Comparison of ENCODE assay signal across 1 cellular context in genomic region chr18:36638224-36638623, GRCh38.
A peak's percentile ranks its signal among the peaks of the same experiment; 100 is the strongest.
TF ChIP-seq lines count a peak whose summit lies in the region.

No MANE protein-coding gene starts in this region.

TF ChIP-seq in GM12878, 131 proteins besides CTCF, POLR2A, EP300 and RAD21 (continued from another document and continues in another):
- TF ChIP-seq CEBPZ (IDR thresholded peaks at IDR 0.05; ENCODE audit: low read depth, low read length) (no peak), MYC (IDR thresholded peaks at IDR 0.05; ENCODE audit: insufficient read depth, insufficient read length, insufficient replicate concordance, low read length, severe bottlenecking) (no peak), STAT1 (conservative IDR thresholded peaks at IDR 0.05) (no peak), ZNF274 (IDR thresholded peaks at IDR 0.05; ENCODE audit: insufficient read depth, insufficient read length) (no peak), ATF3 (IDR thresholded peaks at IDR 0.05; ENCODE audit: borderline replicate concordance, extremely low read depth, low read depth, low read length) (no peak), ZBTB33 (IDR thresholded peaks at IDR 0.05) (no peak), SPI1 (IDR thresholded peaks at IDR 0.05; ENCODE audit: borderline replicate concordance, insufficient read depth, low read depth, low read length) (no peak), RELB (IDR thresholded peaks at IDR 0.05; ENCODE audit: low read depth) (no peak), JUNB (IDR thresholded peaks at IDR 0.05) (peak; percentile 88), BACH1 (IDR thresholded peaks at IDR 0.05; ENCODE audit: borderline replicate concordance) (peak; percentile 51; the same call in 1 of the 2 replicates), CEBPB (IDR thresholded peaks at IDR 0.05; ENCODE audit: borderline replicate concordance in 1 of 2, low read depth in 2 of 2, low read length in 2 of 2) (no peak), SREBF2 (IDR thresholded peaks at IDR 0.05; ENCODE audit: low read length) (no peak), TBL1XR1 (IDR thresholded peaks at IDR 0.05; ENCODE audit: low read depth, low read length) (no peak), USF1 (IDR thresholded peaks at IDR 0.05; ENCODE audit: borderline replicate concordance, extremely low read length, insufficient read depth, low read depth, low read length) (no peak), DPF2 (IDR thresholded peaks at IDR 0.05) (peak; percentile 94), EGR1 (IDR thresholded peaks at IDR 0.05; ENCODE audit: borderline replicate concordance in 1 of 2, low read depth in 2 of 2, low read length in 2 of 2) (no peak), PML (IDR thresholded peaks at IDR 0.05; ENCODE audit: low read length) (no peak; the same call in 1 of the 2 replicates), EED (IDR thresholded peaks at IDR 0.05; ENCODE audit: low read depth) (peak; percentile 94), REST (IDR thresholded peaks at IDR 0.05; ENCODE audit: low read depth, low read length) (no peak), CREB1 (IDR thresholded peaks at IDR 0.05; ENCODE audit: low read depth) (no peak), BMI1 (IDR thresholded peaks at IDR 0.05; ENCODE audit: borderline replicate concordance) (no peak), NR2F1 (conservative IDR thresholded peaks at IDR 0.05) (0 out of 2 replicates have a peak, but pooled peaks have one; percentile 47), PRDM15 (CRISPR knock-in tag; IDR thresholded peaks at IDR 0.05) (no peak), MYB (IDR thresholded peaks at IDR 0.05; ENCODE audit: borderline replicate concordance, low read depth, low read length) (no peak), TAF1 (IDR thresholded peaks at IDR 0.05; ENCODE audit: borderline replicate concordance, low read depth, low read length) (no peak)
- TF ChIP-seq, protein P1, sequence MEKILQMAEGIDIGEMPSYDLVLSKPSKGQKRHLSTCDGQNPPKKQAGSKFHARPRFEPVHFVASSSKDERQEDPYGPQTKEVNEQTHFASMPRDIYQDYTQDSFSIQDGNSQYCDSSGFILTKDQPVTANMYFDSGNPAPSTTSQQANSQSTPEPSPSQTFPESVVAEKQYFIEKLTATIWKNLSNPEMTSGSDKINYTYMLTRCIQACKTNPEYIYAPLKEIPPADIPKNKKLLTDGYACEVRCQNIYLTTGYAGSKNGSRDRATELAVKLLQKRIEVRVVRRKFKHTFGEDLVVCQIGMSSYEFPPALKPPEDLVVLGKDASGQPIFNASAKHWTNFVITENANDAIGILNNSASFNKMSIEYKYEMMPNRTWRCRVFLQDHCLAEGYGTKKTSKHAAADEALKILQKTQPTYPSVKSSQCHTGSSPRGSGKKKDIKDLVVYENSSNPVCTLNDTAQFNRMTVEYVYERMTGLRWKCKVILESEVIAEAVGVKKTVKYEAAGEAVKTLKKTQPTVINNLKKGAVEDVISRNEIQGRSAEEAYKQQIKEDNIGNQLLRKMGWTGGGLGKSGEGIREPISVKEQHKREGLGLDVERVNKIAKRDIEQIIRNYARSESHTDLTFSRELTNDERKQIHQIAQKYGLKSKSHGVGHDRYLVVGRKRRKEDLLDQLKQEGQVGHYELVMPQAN (conservative IDR thresholded peaks at IDR 0.05), result no peak
- TF ChIP-seq, protein P2, sequence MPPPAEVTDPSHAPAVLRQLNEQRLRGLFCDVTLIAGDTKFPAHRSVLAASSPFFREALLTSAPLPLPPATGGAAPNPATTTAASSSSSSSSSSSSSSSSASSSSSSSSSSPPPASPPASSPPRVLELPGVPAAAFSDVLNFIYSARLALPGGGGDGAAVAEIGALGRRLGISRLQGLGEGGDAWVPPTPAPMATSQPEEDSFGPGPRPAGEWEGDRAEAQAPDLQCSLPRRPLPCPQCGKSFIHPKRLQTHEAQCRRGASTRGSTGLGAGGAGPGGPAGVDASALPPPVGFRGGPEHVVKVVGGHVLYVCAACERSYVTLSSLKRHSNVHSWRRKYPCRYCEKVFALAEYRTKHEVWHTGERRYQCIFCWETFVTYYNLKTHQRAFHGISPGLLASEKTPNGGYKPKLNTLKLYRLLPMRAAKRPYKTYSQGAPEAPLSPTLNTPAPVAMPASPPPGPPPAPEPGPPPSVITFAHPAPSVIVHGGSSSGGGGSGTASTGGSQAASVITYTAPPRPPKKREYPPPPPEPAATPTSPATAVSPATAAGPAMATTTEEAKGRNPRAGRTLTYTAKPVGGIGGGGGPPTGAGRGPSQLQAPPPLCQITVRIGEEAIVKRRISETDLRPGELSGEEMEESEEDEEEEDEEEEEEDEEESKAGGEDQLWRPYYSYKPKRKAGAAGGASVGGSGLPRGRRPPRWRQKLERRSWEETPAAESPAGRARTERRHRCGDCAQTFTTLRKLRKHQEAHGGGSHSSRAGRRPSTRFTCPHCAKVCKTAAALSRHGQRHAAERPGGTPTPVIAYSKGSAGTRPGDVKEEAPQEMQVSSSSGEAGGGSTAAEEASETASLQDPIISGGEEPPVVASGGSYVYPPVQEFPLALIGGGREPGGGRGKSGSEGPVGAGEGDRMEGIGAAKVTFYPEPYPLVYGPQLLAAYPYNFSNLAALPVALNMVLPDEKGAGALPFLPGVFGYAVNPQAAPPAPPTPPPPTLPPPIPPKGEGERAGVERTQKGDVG (CRISPR knock-in tag; IDR thresholded peaks at IDR 0.05), result no peak
- TF ChIP-seq, protein P3, sequence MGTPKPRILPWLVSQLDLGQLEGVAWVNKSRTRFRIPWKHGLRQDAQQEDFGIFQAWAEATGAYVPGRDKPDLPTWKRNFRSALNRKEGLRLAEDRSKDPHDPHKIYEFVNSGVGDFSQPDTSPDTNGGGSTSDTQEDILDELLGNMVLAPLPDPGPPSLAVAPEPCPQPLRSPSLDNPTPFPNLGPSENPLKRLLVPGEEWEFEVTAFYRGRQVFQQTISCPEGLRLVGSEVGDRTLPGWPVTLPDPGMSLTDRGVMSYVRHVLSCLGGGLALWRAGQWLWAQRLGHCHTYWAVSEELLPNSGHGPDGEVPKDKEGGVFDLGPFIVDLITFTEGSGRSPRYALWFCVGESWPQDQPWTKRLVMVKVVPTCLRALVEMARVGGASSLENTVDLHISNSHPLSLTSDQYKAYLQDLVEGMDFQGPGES (IDR thresholded peaks at IDR 0.05), result no peak
